8 cellular contexts compared by ENCODE assay signal in genomic region chr5:151740958-151741373, GRCh38. TPM values are rescaled to one million over a fixed set of nuclear protein-coding genes. Genes with fewer than 3 reads are reported as not detected.
DNase-seq lines count a peak whose midpoint lies in the region; ATAC-seq, FAIRE-seq and TF ChIP-seq lines count a peak whose summit lies in the region.

No MANE protein-coding gene starts in this region.

- H3K9ac ChIP-seq in K562 (ENCODE audit: insufficient read depth in 1 of 2, low read depth in 2 of 2, low read length in 2 of 2) (no peak overlapping the region), neural progenitor cell (no peak overlapping the region)

- ATAC-seq in HG02885 (IDR thresholded peaks at IDR 0.05; ENCODE audit: poor library complexity, unreplicated experiment), result peak; percentile 13
- peak; percentile 42 for ATAC-seq in K562

- in situ Hi-C loops in K562 (cut with MboI), result loop anchor here (5.0 kb wide), 1 partner anchor 79 kb away; no protein-coding TSS in a partner anchor

- no peak for FAIRE-seq in K562 (lab: Jason Lieb, UNC)

- no peak for TF ChIP-seq POLR2A in K562 (conservative IDR thresholded peaks at IDR 0.05)

- H3K4me2 ChIP-seq in K562 (ENCODE audit: insufficient read depth, low read length), result no peak overlapping the region
- no peak overlapping the region for H3K4me2 ChIP-seq in neural progenitor cell

- no peak overlapping the region for H2AFZ ChIP-seq in K562 (ENCODE audit: low read depth, low read length)
- H2AFZ ChIP-seq in neural progenitor cell (replicated peaks), result no peak overlapping the region

- H3F3A ChIP-seq in neural progenitor cell (ENCODE audit: low read depth), result peaks cover 6% of the 10 kb centered on the region

- H3K4me3 ChIP-seq in K562, result no peak overlapping the region
- no peak overlapping the region for H3K4me3 ChIP-seq in neural progenitor cell

- POLR2A ChIA-PET in K562 (lab: Yijun Ruan, JAX), result interaction anchor here (0.6 to 1.6 kb wide), 5 partner anchors 12 to 446 kb away, joined by 3 to 5 read pairs (median 4); no protein-coding TSS in a partner anchor

- no peak for TF ChIP-seq RAD21 in K562 (CRISPR knock-in tag; conservative IDR thresholded peaks at IDR 0.05 in 1 of 2, IDR thresholded peaks at IDR 0.05 in 1 of 2)

- CTCF ChIA-PET in K562 (lab: Yijun Ruan, JAX; ENCODE audit: low intra/inter-chr PET ratio), result interaction anchor here (0.7 to 4.8 kb wide), 3 partner anchors 31 to 294 kb away, joined by 4 to 53 read pairs (median 6); partner anchors contain the start of genes G3BP1 and SLC36A1

- TF ChIP-seq EP300 in K562 (IDR thresholded peaks at IDR 0.05; ENCODE audit: low read length), result no peak

- peak overlapping the region; percentile 62 for H3K27ac Mint-ChIP-seq in neural progenitor cell

- H3K27me3 ChIP-seq in K562 (ENCODE audit: control insufficient read depth in 2 of 2, insufficient read depth in 2 of 2, low read length in 2 of 2) (no peaks in the 10 kb centered on the region), neural progenitor cell (no peaks in the 10 kb centered on the region)

- no peaks in the 10 kb centered on the region for H3K79me2 ChIP-seq in K562 (ENCODE audit: control insufficient read depth, insufficient read depth, low read length)
- no peaks in the 10 kb centered on the region for H3K79me2 ChIP-seq in neural progenitor cell (ENCODE audit: low read depth)

- no peak overlapping the region for H3K4me3 Mint-ChIP-seq in neural progenitor cell

- H3K9me3 ChIP-seq in K562 (replicated peaks; ENCODE audit: control insufficient read depth, insufficient read depth, low read depth, low read length) (no peaks in the 10 kb centered on the region), neural progenitor cell (ENCODE audit: low read depth) (no peaks in the 10 kb centered on the region)

- WGBS in K562 (ENCODE audit: insufficient coverage, low coverage, missing lambda C conversion rate), result 47% methylated on average over 2 of the region's 2 CpGs

- H3K9me1 ChIP-seq in K562 (ENCODE audit: control insufficient read depth, insufficient read depth, low read length), result no peaks in the 10 kb centered on the region

- H3K9me3 Mint-ChIP-seq in neural progenitor cell, result no peaks in the 10 kb centered on the region

- H3K36me3 Mint-ChIP-seq in neural progenitor cell, result peaks cover 3% of the 10 kb centered on the region

- H3K4me1 Mint-ChIP-seq in neural progenitor cell, result peaks cover 21% of the 10 kb centered on the region

- intact Hi-C loops in K562 (cut with micrococcal nuclease), result loop anchor here (1.0 to 5.0 kb wide), 3 partner anchors 82 to 294 kb away; partner anchors contain the start of gene SLC36A1

- H3K4me1 ChIP-seq in K562 (replicated peaks in 1 of 2; ENCODE audit: control insufficient read depth in 2 of 2, insufficient read depth in 2 of 2, low read length in 2 of 2) (peaks cover 0 to 6% of the 10 kb centered on the region in 2 experiments; a peak in 3 of 5 replicates), neural progenitor cell (no peaks in the 10 kb centered on the region)

- TF ChIP-seq CTCF in K562 (IDR thresholded peaks at IDR 0.05 in 2 of 3, conservative IDR thresholded peaks at IDR 0.05 in 1 of 3; ENCODE audit: insufficient read depth in 2 of 3, low read depth in 1 of 3, low read length in 3 of 3), result no peak
- no peak for TF ChIP-seq CTCF in neural progenitor cell (IDR thresholded peaks at IDR 0.05)

- H4K20me1 ChIP-seq in K562 (replicated peaks; ENCODE audit: control insufficient read depth, insufficient read depth, low read length), result 0 out of 2 replicates have a peak, but pooled peaks cover 3% of the 10 kb centered on the region
- no peaks in the 10 kb centered on the region for H4K20me1 ChIP-seq in neural progenitor cell (ENCODE audit: low read depth)

- peaks cover 31% of the 10 kb centered on the region; the same call in 2 of the 3 replicates for H3K36me3 ChIP-seq in K562 (ENCODE audit: control insufficient read depth, insufficient read depth, low read length)
- no peaks in the 10 kb centered on the region for H3K36me3 ChIP-seq in neural progenitor cell

- peak; percentile 64 for DNase-seq in GM04503 (ENCODE audit: low read depth)
- no peak for DNase-seq in K562 (ENCODE audit: extremely low read depth in 1 of 4, low spot score in 3 of 4)
- no peak for DNase-seq in neural progenitor cell (ENCODE audit: low spot score)
- DNase-seq in germinal center (ENCODE audit: low spot score), result no peak
- no peak for DNase-seq in T-helper 2 cell
- DNase-seq in NCI-H345 (lab: John Stamatoyannopoulos, UW), result no peak
- no peak for DNase-seq in D341Med (ENCODE audit: low spot score)

- H3K27ac ChIP-seq in K562 (ENCODE audit: extremely low read depth, low read depth, low read length) (no peak overlapping the region), neural progenitor cell (no peak overlapping the region)

- H3K27me3 Mint-ChIP-seq in neural progenitor cell (ENCODE audit: insufficient read depth, low read depth), result peaks cover 2% of the 10 kb centered on the region

- BruUV-seq in K562 (replicated peaks; lab: Mats Ljungman, UMichigan), result no TSS peak

TF ChIP-seq in K562, 482 proteins besides CTCF, POLR2A, EP300 and RAD21:
- TF ChIP-seq XRCC5 (IDR thresholded peaks at IDR 0.05; ENCODE audit: low read depth, low read length), result no peak
- 0 out of 2 replicates have a peak, but pooled peaks have one; percentile 19 for TF ChIP-seq MTA3 (IDR thresholded peaks at IDR 0.05; ENCODE audit: borderline replicate concordance)

RNA-seq across cellular contexts. Expression of gene ATOX1, which starts 17.5 kb away (rescaled TPM):
- total RNA-seq in K562 (2011; cell fraction: chromatin; rRNA removed; ENCODE audit: low replicate concordance), result 31.3 and 35.6 TPM in 2 replicates
- total RNA-seq in K562 (2011; cell fraction: nucleolus; rRNA removed), result 32.5 and 42.5 TPM in 2 replicates
- 43.0 and 57.0 TPM in 2 replicates for total RNA-seq in K562 (2011; cell fraction: nucleoplasm; rRNA removed)
- total RNA-seq in K562 (2014; rRNA removed), result 66.2 and 70.3 TPM in 2 replicates
- total RNA-seq in K562 (2014; rRNA removed; fragmentation: Illumina TruSeq; extraction: Trizol), result 59.8 and 68.2 TPM in 2 replicates
- total RNA-seq in K562 (2015; rRNA removed; fragmentation: Illumina TruSeq; extraction: Trizol), result 72.2 and 73.8 TPM in 2 replicates
- total RNA-seq in K562 (2021), result 86.2 and 93.0 TPM in 2 replicates
- polyA plus RNA-seq in K562 (2011; rRNA removed), result 59.2 and 75.4 TPM in 2 replicates
- polyA plus RNA-seq in K562 (2011; cell fraction: cytosol; rRNA removed), result 149 and 236 TPM in 2 replicates
- 44.2 and 47.6 TPM in 2 replicates for polyA plus RNA-seq in K562 (2011; cell fraction: nucleus; rRNA removed)
- polyA plus RNA-seq in K562 (2012), result 94.6 and 155 TPM in 2 replicates
- 118 and 156 TPM in 2 replicates for polyA plus RNA-seq in K562 (2014; fragmentation: Illumina TruSeq; extraction: Trizol)
- polyA plus RNA-seq in K562 (2014; fragmentation: Nextera tagmentation; extraction: Ambion mirVana), result 100 to 1,000 TPM; 303 to 318 TPM
- 111 and 153 TPM in 2 replicates for polyA plus RNA-seq in K562 (2014; rRNA removed)
- polyA minus RNA-seq in K562 (2011; rRNA and poly(A)+ RNA removed), result 80.6 and 107 TPM in 2 replicates
- 22.8 and 37.2 TPM in 2 replicates for polyA minus RNA-seq in K562 (2011; cell fraction: cytosol; rRNA and poly(A)+ RNA removed)
- 27.0 and 27.1 TPM in 2 replicates for polyA minus RNA-seq in K562 (2011; cell fraction: nucleus; rRNA and poly(A)+ RNA removed)
- 22.8 and 86.4 TPM in 2 replicates for total RNA-seq in neural progenitor cell (ENCODE audit: low replicate concordance)

RNA-seq across cellular contexts. Expression of gene G3BP1, which starts 30.8 kb away (rescaled TPM):
- total RNA-seq in K562 (2011; cell fraction: chromatin; rRNA removed; ENCODE audit: low replicate concordance), result 109 and 174 TPM in 2 replicates
- 80.2 and 99.9 TPM in 2 replicates for total RNA-seq in K562 (2011; cell fraction: nucleolus; rRNA removed)
- total RNA-seq in K562 (2011; cell fraction: nucleoplasm; rRNA removed), result 122 and 186 TPM in 2 replicates
- total RNA-seq in K562 (2014; rRNA removed), result 105 and 130 TPM in 2 replicates
- total RNA-seq in K562 (2014; rRNA removed; fragmentation: Illumina TruSeq; extraction: Trizol), result 238 and 257 TPM in 2 replicates
- 195 and 209 TPM in 2 replicates for total RNA-seq in K562 (2015; rRNA removed; fragmentation: Illumina TruSeq; extraction: Trizol)
- 260 and 264 TPM in 2 replicates for total RNA-seq in K562 (2021)
- 74.3 and 101 TPM in 2 replicates for polyA plus RNA-seq in K562 (2011; rRNA removed)
- polyA plus RNA-seq in K562 (2011; cell fraction: cytosol; rRNA removed), result 35.6 and 53.9 TPM in 2 replicates
- 53.2 and 53.3 TPM in 2 replicates for polyA plus RNA-seq in K562 (2011; cell fraction: nucleus; rRNA removed)
- polyA plus RNA-seq in K562 (2012), result 64.6 and 142 TPM in 2 replicates
- 142 and 173 TPM in 2 replicates for polyA plus RNA-seq in K562 (2014; fragmentation: Illumina TruSeq; extraction: Trizol)
- 10 to 100 TPM; 54.7 to 55.5 TPM for polyA plus RNA-seq in K562 (2014; fragmentation: Nextera tagmentation; extraction: Ambion mirVana)
- polyA plus RNA-seq in K562 (2014; rRNA removed), result 69.7 and 79.8 TPM in 2 replicates
- 228 and 286 TPM in 2 replicates for polyA minus RNA-seq in K562 (2011; rRNA and poly(A)+ RNA removed)
- 120 and 156 TPM in 2 replicates for polyA minus RNA-seq in K562 (2011; cell fraction: cytosol; rRNA and poly(A)+ RNA removed)
- polyA minus RNA-seq in K562 (2011; cell fraction: nucleus; rRNA and poly(A)+ RNA removed), result 97.3 and 124 TPM in 2 replicates
- 212 and 304 TPM in 2 replicates for total RNA-seq in neural progenitor cell (ENCODE audit: low replicate concordance)

RNA-seq across cellular contexts. Expression of gene SPARC, which starts 54.3 kb away (rescaled TPM):
- 2.8 and 4.7 TPM in 2 replicates for total RNA-seq in K562 (2011; cell fraction: chromatin; rRNA removed; ENCODE audit: low replicate concordance)
- total RNA-seq in K562 (2011; cell fraction: nucleolus; rRNA removed), result 2.7 and 4.2 TPM in 2 replicates
- total RNA-seq in K562 (2011; cell fraction: nucleoplasm; rRNA removed), result 5.5 and 7.9 TPM in 2 replicates
- 9.4 and 10.5 TPM in 2 replicates for total RNA-seq in K562 (2014; rRNA removed)
- total RNA-seq in K562 (2014; rRNA removed; fragmentation: Illumina TruSeq; extraction: Trizol), result 10.8 and 11.1 TPM in 2 replicates
- total RNA-seq in K562 (2015; rRNA removed; fragmentation: Illumina TruSeq; extraction: Trizol), result 9.9 and 10.5 TPM in 2 replicates
- 20.4 and 24.3 TPM in 2 replicates for total RNA-seq in K562 (2021)
- polyA plus RNA-seq in K562 (2011; rRNA removed), result 3.0 and 6.1 TPM in 2 replicates
- polyA plus RNA-seq in K562 (2011; cell fraction: cytosol; rRNA removed), result 3.5 and 10.7 TPM in 2 replicates
- 2.4 and 2.6 TPM in 2 replicates for polyA plus RNA-seq in K562 (2011; cell fraction: nucleus; rRNA removed)
- polyA plus RNA-seq in K562 (2012), result 39.6 and 46.1 TPM in 2 replicates
- polyA plus RNA-seq in K562 (2014; fragmentation: Illumina TruSeq; extraction: Trizol), result 18.5 and 20.2 TPM in 2 replicates
- 10 to 100 TPM; 12.2 to 35.6 TPM for polyA plus RNA-seq in K562 (2014; fragmentation: Nextera tagmentation; extraction: Ambion mirVana)
- 10.0 and 14.1 TPM in 2 replicates for polyA plus RNA-seq in K562 (2014; rRNA removed)
- polyA minus RNA-seq in K562 (2011; rRNA and poly(A)+ RNA removed), result 2.1 and 3.4 TPM in 2 replicates
- 2.1 TPM in 1 of 2 replicates, not detected in the other for polyA minus RNA-seq in K562 (2011; cell fraction: cytosol; rRNA and poly(A)+ RNA removed)
- 0.56 and 0.81 TPM in 2 replicates for polyA minus RNA-seq in K562 (2011; cell fraction: nucleus; rRNA and poly(A)+ RNA removed)
- 122 and 158 TPM in 2 replicates for total RNA-seq in neural progenitor cell (ENCODE audit: low replicate concordance)
